ENCODE assay signal across 10 cellular contexts in genomic region chr1:119715542-119715941, GRCh38. TPM values are rescaled to one million over a fixed set of nuclear protein-coding genes. Genes with fewer than 3 reads are reported as not detected.
DNase-seq lines count a peak whose midpoint lies in the region; ATAC-seq and TF ChIP-seq lines count a peak whose summit lies in the region.
"Had no signal": no experiment of that assay in that cellular context is flagged by ENCODE, and none has a peak within 500 bp of the region (broad histone marks: within the 10 kb centered on the region; RNA-seq: fewer than 3 reads in every experiment).

No MANE protein-coding gene starts in this region.

- ATAC-seq in activated CD8-positive, alpha-beta T cell treated with anti-CD3 and anti-CD28 coated beads, Interleukin-2, amount 10 ng/mL, durations not matched to agents 7 days and 5 days: no peak

- no peaks in the 10 kb centered on the region for H3K9me3 Mint-ChIP-seq in activated CD8-positive, alpha-beta T cell treated with anti-CD3 and anti-CD28 coated beads, Interleukin-2, amount 10 ng/mL, durations not matched to agents 7 days and 5 days (ENCODE audit: insufficient read depth)
- H3K9me3 Mint-ChIP-seq: naive B cell had no signal

- H3F3A ChIP-seq in GM23248 (ENCODE audit: insufficient read depth): peaks cover 14% of the 10 kb centered on the region

- in situ Hi-C loops in GM23248 (cut with MboI): no loop called here
- in situ Hi-C loops in brain microvascular endothelial cell (cut with HindIII; ENCODE audit: low pct_ligation_motif_present, low sequenced_read_pairs): no loop called here

- H3K4me3 ChIP-seq in A673 (ENCODE audit: low read depth, low read length, poor library complexity, severe bottlenecking) (peak overlapping the region; percentile 83), GM23248 (no peak overlapping the region), iPS-18a (ENCODE audit: low read length) (peak overlapping the region; percentile 83), right atrium auricular region (no peak overlapping the region), brain microvascular endothelial cell (ENCODE audit: low read depth, low read length) (no peak overlapping the region)

- WGBS in GM23248 (ENCODE audit: low coverage in 1 of 2, low lambda C conversion rate in 2 of 2, missing lambda C conversion rate in 2 of 2), 2 experiments: 68% methylated on average over 5 of the region's 5 CpGs

- no peaks in the 10 kb centered on the region for H3K27me3 ChIP-seq in A673 (replicated peaks; ENCODE audit: insufficient read depth, low read depth, low read length, poor library complexity)
- H3K27me3 ChIP-seq in GM23248 (replicated peaks; ENCODE audit: insufficient read depth): no peaks in the 10 kb centered on the region
- no peaks in the 10 kb centered on the region for H3K27me3 ChIP-seq in iPS-18a (ENCODE audit: control insufficient read depth, insufficient read depth, low read length)
- no peaks in the 10 kb centered on the region for H3K27me3 ChIP-seq in right atrium auricular region
- H3K27me3 ChIP-seq in brain microvascular endothelial cell (replicated peaks): no peaks in the 10 kb centered on the region

- peaks cover 79% of the 10 kb centered on the region for H3K79me2 ChIP-seq in GM23248 (ENCODE audit: insufficient read depth)

- H3K4me1 ChIP-seq in A673 (ENCODE audit: insufficient read depth, low read length, poor library complexity, severe bottlenecking): peaks cover 55% of the 10 kb centered on the region
- peaks cover 26% of the 10 kb centered on the region for H3K4me1 ChIP-seq in GM23248 (ENCODE audit: insufficient read depth)
- peaks cover 28% of the 10 kb centered on the region for H3K4me1 ChIP-seq in iPS-18a (ENCODE audit: control insufficient read depth, low read depth, low read length)
- peaks cover 0 to 34% of the 10 kb centered on the region in 2 donors for H3K4me1 ChIP-seq in right atrium auricular region

- peaks cover 15% of the 10 kb centered on the region; the same call in 1 of the 2 replicates for H4K20me1 ChIP-seq in GM23248 (ENCODE audit: insufficient read depth)

- H3K36me3 ChIP-seq in A673 (ENCODE audit: insufficient read depth, low read length, poor library complexity, severe bottlenecking) (peaks cover 36% of the 10 kb centered on the region), GM23248 (ENCODE audit: low read depth) (no peaks in the 10 kb centered on the region), iPS-18a (ENCODE audit: control insufficient read depth, low read depth, low read length) (peaks cover 22% of the 10 kb centered on the region), right atrium auricular region (no peaks in the 10 kb centered on the region), brain microvascular endothelial cell (replicated peaks) (no peaks in the 10 kb centered on the region)

- no peak overlapping the region for H3K4me2 ChIP-seq in GM23248 (ENCODE audit: unreplicated experiment)

- no peak overlapping the region for H2AFZ ChIP-seq in GM23248

- H3K27ac ChIP-seq in A673 (ENCODE audit: low read depth, low read length, poor library complexity, severe bottlenecking): peak overlapping the region; percentile 2
- no peak overlapping the region for H3K27ac ChIP-seq in GM23248
- H3K27ac ChIP-seq in iPS-18a (ENCODE audit: low read length): no peak overlapping the region
- no peak overlapping the region for H3K27ac ChIP-seq in right atrium auricular region
- H3K27ac ChIP-seq in brain microvascular endothelial cell: no peak overlapping the region

- POLR2A ChIA-PET in A673 (lab: Charles Lee; ENCODE audit: low non-redundant PET): interaction anchor here (0.6 kb wide), 1 partner anchor 169 kb away, joined by 3 read pairs; no protein-coding TSS in a partner anchor
- POLR2A ChIA-PET in activated CD8-positive, alpha-beta T cell treated with anti-CD3 and anti-CD28 coated beads, Interleukin-2, amount 10 ng/mL, durations not matched to agents 7 days and 5 days (lab: Charles Lee): no interaction called here

- H3K27me3 Mint-ChIP-seq in activated CD8-positive, alpha-beta T cell treated with anti-CD3 and anti-CD28 coated beads, Interleukin-2, amount 10 ng/mL, durations not matched to agents 7 days and 5 days (ENCODE audit: low read depth): peaks cover 3% of the 10 kb centered on the region

- peaks cover 50% of the 10 kb centered on the region for H3K4me1 Mint-ChIP-seq in activated CD8-positive, alpha-beta T cell treated with anti-CD3 and anti-CD28 coated beads, Interleukin-2, amount 10 ng/mL, durations not matched to agents 7 days and 5 days (ENCODE audit: low read depth)

- TF ChIP-seq CTCF in A673 (conservative IDR thresholded peaks at IDR 0.05; ENCODE audit: low read depth, low read length): no peak
- no peak for TF ChIP-seq CTCF in right atrium auricular region (IDR thresholded peaks at IDR 0.05)
- no peak for TF ChIP-seq CTCF in brain microvascular endothelial cell (IDR thresholded peaks at IDR 0.05; ENCODE audit: low read depth, low read length, missing control alignments)

- H3K9me2 ChIP-seq in GM23248 (ENCODE audit: insufficient read depth): no peaks in the 10 kb centered on the region

- CTCF ChIA-PET in A673 (lab: Charles Lee): no interaction called here
- CTCF ChIA-PET in activated CD8-positive, alpha-beta T cell treated with anti-CD3 and anti-CD28 coated beads, Interleukin-2, amount 10 ng/mL, durations not matched to agents 7 days and 5 days (lab: Charles Lee): interaction anchor here (1.0 kb wide), 1 partner anchor 40 kb away, joined by 5 read pairs; no protein-coding TSS in a partner anchor

- DNase-seq in A673 (ENCODE audit: low spot score): peak; percentile 75
- peak; percentile 36 for DNase-seq in GM23248
- no peak for DNase-seq in activated CD8-positive, alpha-beta T cell treated with anti-CD3 and anti-CD28 coated beads, Interleukin-2, amount 10 ng/mL, durations not matched to agents 7 days and 5 days
- no peak for DNase-seq in amniotic stem cell (lab: John Stamatoyannopoulos, UW)
- DNase-seq in right atrium auricular region (ENCODE audit: low spot score): no peak
- no peak for DNase-seq in brain microvascular endothelial cell
- no peak for DNase-seq in NOMO-1 treated with dmso at 0.1 percent for 144 hours (lab: John Stamatoyannopoulos, UW; ENCODE audit: unreplicated experiment)
- DNase-seq: activated CD4-positive, alpha-beta T cell treated with anti-CD3 and anti-CD28 coated beads for 1 hour; naive B cell had no signal

- H3K27ac Mint-ChIP-seq in activated CD8-positive, alpha-beta T cell treated with anti-CD3 and anti-CD28 coated beads, Interleukin-2, amount 10 ng/mL, durations not matched to agents 7 days and 5 days: peak overlapping the region; percentile 60
- H3K27ac Mint-ChIP-seq: naive B cell had no signal

- BruUV-seq in A673 (replicated peaks; lab: Mats Ljungman, UMichigan): no TSS peak

- intact Hi-C loops in A673 (cut with micrococcal nuclease; ENCODE audit: unreplicated experiment): no loop called here

- H3K9me3 ChIP-seq in A673 (ENCODE audit: low read depth, low read length, poor library complexity, severe bottlenecking): no peaks in the 10 kb centered on the region
- no peaks in the 10 kb centered on the region for H3K9me3 ChIP-seq in GM23248 (ENCODE audit: low read depth)
- no peaks in the 10 kb centered on the region for H3K9me3 ChIP-seq in iPS-18a (ENCODE audit: control insufficient read depth, low read depth, low read length)
- no peaks in the 10 kb centered on the region for H3K9me3 ChIP-seq in right atrium auricular region

- no peak overlapping the region for H3K9ac ChIP-seq in GM23248
- H3K9ac ChIP-seq in iPS-18a (ENCODE audit: low read length): no peak overlapping the region

- H3K36me3 Mint-ChIP-seq in activated CD8-positive, alpha-beta T cell treated with anti-CD3 and anti-CD28 coated beads, Interleukin-2, amount 10 ng/mL, durations not matched to agents 7 days and 5 days (ENCODE audit: low read depth): peaks cover 50% of the 10 kb centered on the region
- H3K36me3 Mint-ChIP-seq: naive B cell had no signal

- H3K4me3 Mint-ChIP-seq in activated CD8-positive, alpha-beta T cell treated with anti-CD3 and anti-CD28 coated beads, Interleukin-2, amount 10 ng/mL, durations not matched to agents 7 days and 5 days: peak overlapping the region; percentile 19

RNA-seq across cellular contexts. Expression of gene PHGDH, which starts 3.8 kb away (rescaled TPM):
- total RNA-seq in A673 (2021) (499 and 575 TPM in 2 replicates), right atrium auricular region (10 to 100 TPM; 23.5 to 29.4 TPM)
- 298 and 346 TPM in 2 replicates for total RNA-seq in GM23248 (2014; rRNA removed; shearing (Covaris generic))
- 257 and 273 TPM in 2 replicates for polyA plus RNA-seq in GM23248 (2016; fragmentation: Nextera tagmentation; extraction: Ambion mirVana)
- 100 to 1,000 TPM; 195 to 201 TPM for total RNA-seq in activated CD8-positive, alpha-beta T cell treated with anti-CD3 and anti-CD28 coated beads, Interleukin-2, amount 10 ng/mL, durations not matched to agents 7 days and 5 days

RNA-seq across cellular contexts. Expression of gene HMGCS2, which starts 53.2 kb away (rescaled TPM):
- total RNA-seq in A673 (2021) (not detected in 2 replicates), right atrium auricular region (10 to 100 TPM; 12.4 to 43.8 TPM)
- not detected in 2 replicates for total RNA-seq in GM23248 (2014; rRNA removed; shearing (Covaris generic))
- not detected in 2 replicates for polyA plus RNA-seq in GM23248 (2016; fragmentation: Nextera tagmentation; extraction: Ambion mirVana)
- total RNA-seq in activated CD8-positive, alpha-beta T cell treated with anti-CD3 and anti-CD28 coated beads, Interleukin-2, amount 10 ng/mL, durations not matched to agents 7 days and 5 days: not detected

Comparison
In these comparisons a context has a peak if more than half of its experiments do, and no peak if none do; other contexts are left out.
1. DNase-seq: peak in A673 (single experiment) and GM23248 (single experiment); none in activated CD8-positive, alpha-beta T cell treated with anti-CD3 and anti-CD28 coated beads, Interleukin-2, amount 10 ng/mL, durations not matched to agents 7 days and 5 days (single experiment), amniotic stem cell (single experiment), right atrium auricular region (single experiment), brain microvascular endothelial cell (single experiment) and NOMO-1 treated with dmso at 0.1 percent for 144 hours (single experiment).
2. H3K4me3 ChIP-seq: peak in A673 (single experiment) and iPS-18a (single experiment); none in GM23248 (single experiment), right atrium auricular region (0 of 2) and brain microvascular endothelial cell (single experiment).
3. RNA of gene HMGCS2, which starts 53.2 kb away (total RNA-seq): 12.4 to 43.8 TPM in right atrium auricular region; not detected in A673, not detected in GM23248 and not detected in activated CD8-positive, alpha-beta T cell treated with anti-CD3 and anti-CD28 coated beads, Interleukin-2, amount 10 ng/mL, durations not matched to agents 7 days and 5 days; every median in the first group is over 10 times any median in the second.